Comparison of ENCODE assay signal across 11 cellular contexts in the genomic region with DNA sequence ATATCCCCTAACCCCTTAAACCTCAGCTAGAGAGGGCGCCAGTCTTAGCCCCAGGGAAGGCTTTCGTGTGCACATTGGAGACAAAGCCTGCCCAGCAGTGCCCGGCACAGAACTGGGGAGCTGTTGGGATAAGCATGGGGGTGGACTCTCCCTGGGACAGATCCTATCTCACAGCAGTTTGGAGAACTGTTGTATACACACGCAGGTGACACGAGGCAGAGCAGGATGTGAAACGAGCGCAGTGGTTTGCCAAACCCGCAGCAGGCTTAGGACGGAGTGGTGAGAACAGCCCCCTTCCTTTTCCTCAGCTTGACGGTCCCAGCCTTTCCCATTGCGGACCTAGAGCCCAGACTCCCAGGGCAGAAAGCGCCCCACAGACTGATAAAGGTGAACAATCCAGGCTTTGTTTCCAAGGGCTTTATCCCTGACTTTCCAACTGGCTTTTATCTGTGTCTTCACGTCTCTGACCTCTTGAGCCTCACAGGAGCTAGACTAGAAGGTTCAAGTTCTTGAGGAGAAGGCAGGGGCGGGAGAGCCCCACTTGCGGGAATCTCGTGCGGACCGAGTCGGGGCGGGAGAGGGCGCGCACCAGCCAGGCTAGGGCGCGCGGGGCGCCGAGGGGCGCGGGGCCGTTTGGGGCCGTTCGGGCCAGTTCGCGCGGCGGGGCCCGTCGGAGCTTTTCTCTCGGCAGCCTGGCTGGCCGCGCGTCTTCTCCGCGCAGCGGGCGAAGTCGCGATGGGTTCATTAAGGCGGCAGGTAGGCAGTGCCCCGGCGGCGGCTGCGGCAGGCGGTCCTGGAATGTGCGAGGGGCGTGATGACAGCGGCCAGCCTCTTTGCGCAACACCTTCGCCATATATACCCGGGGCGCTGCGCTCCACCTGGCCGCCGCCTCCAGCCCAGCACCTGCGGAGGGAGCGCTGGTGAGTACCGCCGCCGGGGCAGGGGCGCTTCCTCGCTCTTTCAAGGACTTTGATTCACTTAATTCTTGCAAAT. TPM values are rescaled to one million over a fixed set of nuclear protein-coding genes. Genes with fewer than 3 reads are reported as not detected.
DNase-seq lines count a peak whose midpoint lies in the region; ATAC-seq and TF ChIP-seq lines count a peak whose summit lies in the region.
"Had no signal": no experiment of that assay in that cellular context is flagged by ENCODE, and none has a peak within 500 bp of the region (broad histone marks: within the 10 kb centered on the region; RNA-seq: fewer than 3 reads in every experiment).

A gene with protein sequence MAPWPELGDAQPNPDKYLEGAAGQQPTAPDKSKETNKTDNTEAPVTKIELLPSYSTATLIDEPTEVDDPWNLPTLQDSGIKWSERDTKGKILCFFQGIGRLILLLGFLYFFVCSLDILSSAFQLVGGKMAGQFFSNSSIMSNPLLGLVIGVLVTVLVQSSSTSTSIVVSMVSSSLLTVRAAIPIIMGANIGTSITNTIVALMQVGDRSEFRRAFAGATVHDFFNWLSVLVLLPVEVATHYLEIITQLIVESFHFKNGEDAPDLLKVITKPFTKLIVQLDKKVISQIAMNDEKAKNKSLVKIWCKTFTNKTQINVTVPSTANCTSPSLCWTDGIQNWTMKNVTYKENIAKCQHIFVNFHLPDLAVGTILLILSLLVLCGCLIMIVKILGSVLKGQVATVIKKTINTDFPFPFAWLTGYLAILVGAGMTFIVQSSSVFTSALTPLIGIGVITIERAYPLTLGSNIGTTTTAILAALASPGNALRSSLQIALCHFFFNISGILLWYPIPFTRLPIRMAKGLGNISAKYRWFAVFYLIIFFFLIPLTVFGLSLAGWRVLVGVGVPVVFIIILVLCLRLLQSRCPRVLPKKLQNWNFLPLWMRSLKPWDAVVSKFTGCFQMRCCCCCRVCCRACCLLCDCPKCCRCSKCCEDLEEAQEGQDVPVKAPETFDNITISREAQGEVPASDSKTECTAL (plus strand): TSS at position 881 of the 993 bp plus-strand sequence. CDS start 6,650 bp downstream, outside the sequence.

- peak within 1 kb of the TSS; percentile 33 to 60 for H3K9ac ChIP-seq in duodenal mucosa (ENCODE audit: low read depth in 1 of 2, low read length in 2 of 2)
- H3K9ac ChIP-seq in MM.1S (ENCODE audit: low read length) = no peak within 1 kb of the TSS

- no peak within 1 kb of the TSS for H3K4me2 ChIP-seq in MM.1S (ENCODE audit: low read depth, low read length)

- peaks cover 61% of the 10 kb centered on the region for H3K27me3 ChIP-seq in ACC112 (ENCODE audit: insufficient read depth, low read length)
- peaks cover 4% of the 10 kb centered on the region in 2 donors for H3K27me3 ChIP-seq in duodenal mucosa (ENCODE audit: control insufficient read depth in 1 of 2, insufficient read depth in 2 of 2, low read length in 2 of 2)
- no peaks in the 10 kb centered on the region for H3K27me3 ChIP-seq in MM.1S (replicated peaks; ENCODE audit: insufficient read depth, low read length)

- DNase-seq in HK-2 (ENCODE audit: unreplicated experiment) (peak; percentile 24), mesothelial cell of epicardium (ENCODE audit: low spot score in 2 of 2, unreplicated experiment in 2 of 2) (peak in 1 of 2 experiments; percentile 52), ureter (ENCODE audit: low spot score) (no peak), MM.1S (no peak)
- DNase-seq: activated gamma-delta T cell treated with Interleukin-2 at 50 U/mL for 16 hours; CD8-positive, alpha-beta T cell had no signal

- H3K36me3 ChIP-seq in ACC112 (ENCODE audit: insufficient read depth, low read length) = no peaks in the 10 kb centered on the region
- no peaks in the 10 kb centered on the region for H3K36me3 ChIP-seq in duodenal mucosa (ENCODE audit: control insufficient read depth in 1 of 2, insufficient read depth in 2 of 2, low read length in 2 of 2)
- H3K36me3 ChIP-seq in MM.1S (replicated peaks; ENCODE audit: insufficient read depth, low read length) = no peaks in the 10 kb centered on the region

- ATAC-seq in GM21723 (IDR thresholded peaks at IDR 0.05; ENCODE audit: unreplicated experiment) = no peak
- ATAC-seq in HG03108 (IDR thresholded peaks at IDR 0.05; ENCODE audit: unreplicated experiment) = no peak
- ATAC-seq: CD8-positive, alpha-beta T cell; natural killer cell treated with Interleukin-12 subunit alpha and Interleukin-12 subunit beta and Interleukin-15 and Interleukin-18, amount 100 ng/mL, for 72 hours had no signal

- no peaks in the 10 kb centered on the region for H3K9me3 Mint-ChIP-seq in mesothelial cell of epicardium
- H3K9me3 Mint-ChIP-seq: CD8-positive, alpha-beta T cell; natural killer cell treated with Interleukin-12 subunit alpha and Interleukin-12 subunit beta and Interleukin-15 and Interleukin-18, amount 100 ng/mL, for 72 hours had no signal

- H3K27ac Mint-ChIP-seq in mesothelial cell of epicardium = no peak within 1 kb of the TSS
- H3K27ac Mint-ChIP-seq: CD8-positive, alpha-beta T cell; natural killer cell treated with Interleukin-12 subunit alpha and Interleukin-12 subunit beta and Interleukin-15 and Interleukin-18, amount 100 ng/mL, for 72 hours had no signal

- peaks cover 21% of the 10 kb centered on the region for H3K4me1 ChIP-seq in ACC112 (ENCODE audit: control insufficient read depth, insufficient read depth, low read length, unreplicated experiment)
- peaks cover 19 to 30% of the 10 kb centered on the region in 2 donors for H3K4me1 ChIP-seq in duodenal mucosa (ENCODE audit: control insufficient read depth in 1 of 2, insufficient read depth in 2 of 2, low read length in 2 of 2)
- H3K4me1 ChIP-seq in MM.1S (ENCODE audit: low read length) = no peaks in the 10 kb centered on the region

- no peaks in the 10 kb centered on the region for H3K36me3 Mint-ChIP-seq in mesothelial cell of epicardium
- H3K36me3 Mint-ChIP-seq: CD8-positive, alpha-beta T cell; natural killer cell treated with Interleukin-12 subunit alpha and Interleukin-12 subunit beta and Interleukin-15 and Interleukin-18, amount 100 ng/mL, for 72 hours had no signal

- H3K27ac ChIP-seq in ACC112 (ENCODE audit: low read depth, low read length) = no peak within 1 kb of the TSS
- no peak within 1 kb of the TSS for H3K27ac ChIP-seq in duodenal mucosa (ENCODE audit: low read depth, low read length)
- no peak within 1 kb of the TSS for H3K27ac ChIP-seq in MM.1S (ENCODE audit: low read length)

- H2AFZ ChIP-seq in ACC112 (ENCODE audit: low read length, unreplicated experiment) = peak within 1 kb of the TSS; percentile 57
- no peak within 1 kb of the TSS for H2AFZ ChIP-seq in MM.1S (ENCODE audit: low read length)

- H3K9me2 ChIP-seq in MM.1S (replicated peaks; ENCODE audit: insufficient read depth, low read length) = no peaks in the 10 kb centered on the region

- H3F3A ChIP-seq in MM.1S (ENCODE audit: insufficient read depth, low read length) = no peaks in the 10 kb centered on the region

- H4K20me1 ChIP-seq in MM.1S (ENCODE audit: insufficient read depth, low read length) = no peaks in the 10 kb centered on the region

- peak within 1 kb of the TSS; percentile 52 for H3K4me3 Mint-ChIP-seq in mesothelial cell of epicardium
- H3K4me3 Mint-ChIP-seq: CD8-positive, alpha-beta T cell; natural killer cell treated with Interleukin-12 subunit alpha and Interleukin-12 subunit beta and Interleukin-15 and Interleukin-18, amount 100 ng/mL, for 72 hours had no signal

- peaks cover 11% of the 10 kb centered on the region for H3K4me1 Mint-ChIP-seq in mesothelial cell of epicardium

- H3K4me3 ChIP-seq in ACC112 (ENCODE audit: low read depth, low read length) (peak within 1 kb of the TSS; percentile 38; the same call in 1 of the 2 replicates), duodenal mucosa (ENCODE audit: low read depth in 1 of 2, low read length in 2 of 2) (peak within 1 kb of the TSS; percentile 37 to 68), MM.1S (ENCODE audit: low read length) (no peak within 1 kb of the TSS)

- H3K79me2 ChIP-seq in ACC112 (ENCODE audit: control insufficient read depth, insufficient read depth, low read length, unreplicated experiment) (no peaks in the 10 kb centered on the region), MM.1S (ENCODE audit: low read length) (no peaks in the 10 kb centered on the region)

- TF ChIP-seq CTCF in mesothelial cell of epicardium (IDR thresholded peaks at IDR 0.05; ENCODE audit: unreplicated experiment) = no peak
- no peak for TF ChIP-seq CTCF in MM.1S (IDR thresholded peaks at IDR 0.05; ENCODE audit: low read length)

- no peaks in the 10 kb centered on the region for H3K9me3 ChIP-seq in duodenal mucosa (ENCODE audit: control insufficient read depth in 1 of 2, low read length in 2 of 2)
- no peaks in the 10 kb centered on the region for H3K9me3 ChIP-seq in MM.1S (replicated peaks; ENCODE audit: insufficient read depth, low read length)

- H3K27me3 Mint-ChIP-seq in mesothelial cell of epicardium (ENCODE audit: low read depth) = peaks cover 52% of the 10 kb centered on the region

RNA-seq across cellular contexts. Expression of the gene that starts here (rescaled TPM):
- 0.07 to 0.34 TPM (median 0.22 TPM) in 3 replicates for total RNA-seq in mesothelial cell of epicardium
- 2.5 TPM for total RNA-seq in ureter
- total RNA-seq: CD8-positive, alpha-beta T cell; natural killer cell treated with Interleukin-12 subunit alpha and Interleukin-12 subunit beta and Interleukin-15 and Interleukin-18, amount 100 ng/mL, for 72 hours had no signal
